Comparison of ENCODE assay signal across 10 cellular contexts in the genomic region with DNA sequence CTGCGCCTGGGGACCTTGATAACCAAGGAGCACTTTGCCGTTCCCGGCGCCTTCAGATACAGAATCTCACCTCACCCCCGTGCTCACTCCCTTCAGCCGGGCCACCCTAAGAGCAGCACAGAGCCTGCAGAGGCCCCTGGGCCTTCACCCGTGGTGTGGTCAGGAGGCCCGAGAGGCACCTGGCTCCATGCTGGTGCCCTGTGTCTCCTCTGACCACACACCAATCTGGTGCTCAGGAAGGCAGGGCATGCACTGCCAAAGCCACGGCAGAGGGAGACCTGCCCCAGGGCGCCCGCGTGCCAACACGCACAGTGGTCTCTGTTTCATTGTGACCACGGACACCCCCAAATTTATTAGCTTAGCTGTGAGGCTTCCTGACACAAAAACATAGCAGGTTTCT. TPM values are rescaled to one million over a fixed set of nuclear protein-coding genes. Genes with fewer than 3 reads are reported as not detected.
"Had no signal": no experiment of that assay in that cellular context is flagged by ENCODE, and none has a peak within 500 bp of the region (broad histone marks: within the 10 kb centered on the region; RNA-seq: fewer than 3 reads in every experiment).

No MANE protein-coding gene starts in this region.

- H3K27ac ChIP-seq: GM23248 had no signal

- H3K4me3 ChIP-seq: GM23248, HAP-1, K562 had no signal

- DNase-seq: GM23248, GOT3, H7, HFFc6, IMR-90 had no signal

- H3K9me3 ChIP-seq: HAP-1 had no signal

- H3K4me1 ChIP-seq: HAP-1 had no signal

- H3K36me3 ChIP-seq: HAP-1 had no signal

- H2AFZ ChIP-seq: GM23248 had no signal

- H3K9ac ChIP-seq: GM23248 had no signal

- ATAC-seq: HCT116, K562 had no signal

RNA-seq across cellular contexts. Expression of a gene that starts 11.3 kb away (rescaled TPM):
- total RNA-seq: GM23248, H4, HFFc6, HT-29, IMR-90, K562 had no signal
- polyA plus RNA-seq: GM23248, IMR-90, K562 had no signal
